ENCODE assay signal across 8 cellular contexts in genomic region chr7:157138101-157138423, GRCh38. TPM values are rescaled to one million over a fixed set of nuclear protein-coding genes. Genes with fewer than 3 reads are reported as not detected.
DNase-seq lines count a peak whose midpoint lies in the region; ATAC-seq and TF ChIP-seq lines count a peak whose summit lies in the region.

No MANE protein-coding gene starts in this region.

- H3K4me1 ChIP-seq in SJCRH30: peaks cover 9% of the 10 kb centered on the region

- H3K36me3 ChIP-seq in SJCRH30: peaks cover 18% of the 10 kb centered on the region

- TF ChIP-seq CTCF in GM12875 (IDR thresholded peaks at IDR 0.05; ENCODE audit: borderline replicate concordance, insufficient read depth, low read depth, low read length) (no peak), fibroblast of mammary gland (conservative IDR thresholded peaks at IDR 0.05; ENCODE audit: control insufficient read depth, insufficient read depth, low read depth, low read length) (no peak), retinal pigment epithelial cell (conservative IDR thresholded peaks at IDR 0.05; ENCODE audit: low read depth, low read length) (no peak)

- H3K27ac ChIP-seq in SJCRH30: peak overlapping the region; percentile 80

- no peaks in the 10 kb centered on the region for H3K9me3 ChIP-seq in SJCRH30 (replicated peaks)

- H3K27me3 ChIP-seq in SJCRH30: no peaks in the 10 kb centered on the region

- H3K4me3 ChIP-seq in GM12875 (ENCODE audit: low read depth, low read length) (peak overlapping the region; percentile 64), SJCRH30 (peak overlapping the region; percentile 96), fibroblast of mammary gland (ENCODE audit: control insufficient read depth, low read depth, low read length) (peak overlapping the region; percentile 55), retinal pigment epithelial cell (ENCODE audit: low read length) (peak overlapping the region; percentile 53)

- DNase-seq in SJCRH30: no peak
- no peak for DNase-seq in fibroblast of mammary gland (ENCODE audit: low read depth)
- DNase-seq in retinal pigment epithelial cell (ENCODE audit: low read depth): no peak
- no peak for DNase-seq in NCI-H226
- DNase-seq in nucleus accumbens (lab: John Stamatoyannopoulos, UW): no peak
- no peak for DNase-seq in NCI-H2227 (lab: John Stamatoyannopoulos, UW; ENCODE audit: unreplicated experiment)

- ATAC-seq in GM19324 (IDR thresholded peaks at IDR 0.05; ENCODE audit: low FRiP score, unreplicated experiment): no peak

RNA-seq across cellular contexts. Expression of gene UBE3C, which starts 0.7 kb away (rescaled TPM):
- 122 and 128 TPM in 2 replicates for total RNA-seq in SJCRH30 (2014; rRNA removed; shearing (Covaris generic))
